22 cellular contexts compared by ENCODE assay signal in the genomic region with DNA sequence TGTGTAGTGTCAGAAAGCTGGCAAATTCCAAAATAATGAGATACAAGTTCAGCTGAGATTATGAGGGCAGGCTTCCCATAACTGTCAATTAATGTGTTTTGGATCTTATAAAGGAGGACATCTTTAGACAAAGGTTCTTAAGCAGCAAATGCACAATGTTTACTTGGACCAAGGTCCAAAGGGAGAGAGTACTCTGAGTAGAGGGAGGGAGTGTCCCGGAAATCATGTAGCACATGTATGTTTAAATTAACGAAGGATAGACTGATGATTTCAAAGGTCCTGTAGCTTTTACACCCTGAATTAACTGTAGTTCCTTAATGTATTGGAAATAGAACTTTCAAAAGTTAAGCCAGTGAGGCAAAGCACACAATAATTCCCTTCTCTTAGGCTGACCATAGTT.
"Had no signal": no experiment of that assay in that cellular context is flagged by ENCODE, and none has a peak within 500 bp of the region (broad histone marks: within the 10 kb centered on the region; RNA-seq: fewer than 3 reads in every experiment).

No MANE protein-coding gene starts in this region.

- DNase-seq: KBM-7, MV-4-11, NCI-H1048, NCI-H1105, NCI-H1417, NCI-H1436 treated with DMSO at 0.1 percent for 48 hours, NCI-H1694 treated with DMSO at 0.1 percent for 48 hours, NCI-H1930, NCI-H2081, NCI-H2107, NCI-H2227 treated with DMSO at 0.1 percent for 48 hours, NCI-H524, NCI-H526 treated with DMSO at 0.1 percent for 48 hours, NCI-H774, PC-9, Peyer's patch, SHP77 treated with DMSO at 0.1 percent for 48 hours, SJCRH30 had no signal

- H3K4me2 ChIP-seq: PC-9 had no signal

- FAIRE-seq: HTR-8/SVneo had no signal

- H3K27me3 ChIP-seq: Peyer's patch, SJCRH30 had no signal

- H3K4me3 ChIP-seq: PC-9, Peyer's patch, SJCRH30 had no signal

- H2AFZ ChIP-seq: PC-9 had no signal

- H3K27ac ChIP-seq: HL-60, PC-9, SJCRH30 had no signal

- H3K4me1 ChIP-seq: SJCRH30 had no signal

- H3K9me3 ChIP-seq: Peyer's patch, SJCRH30 had no signal

- ATAC-seq: Right ventricle myocardium inferior, SK-N-SH treated with all-trans-retinoic acid at 6 μM for 48 hours had no signal
